ENCODE assay signal across 8 cellular contexts in the genomic region with DNA sequence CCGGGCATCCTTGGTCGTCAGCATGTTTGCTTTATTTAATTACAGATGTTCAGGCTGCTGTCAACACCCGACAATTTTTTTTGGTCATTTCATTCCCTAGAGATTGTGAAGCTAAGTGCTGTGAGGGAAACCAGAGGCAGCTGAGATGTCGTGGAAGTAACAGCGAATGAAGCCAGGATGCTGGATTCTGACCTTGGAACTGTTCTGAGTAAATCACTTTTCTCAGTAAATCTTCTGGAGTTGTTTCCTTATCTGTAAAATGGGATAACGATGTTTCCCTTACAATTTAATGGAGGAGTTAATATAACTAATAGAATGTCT. TPM values are rescaled to one million over a fixed set of nuclear protein-coding genes. Genes with fewer than 3 reads are reported as not detected.
A peak's percentile ranks its signal among the peaks of the same experiment; 100 is the strongest.
DNase-seq lines count a peak whose midpoint lies in the region; ATAC-seq and TF ChIP-seq lines count a peak whose summit lies in the region.

No MANE protein-coding gene starts in this region.

- peak overlapping the region; percentile 74 for H3K4me3 ChIP-seq in GM12865 (ENCODE audit: low read depth, low read length)
- peak overlapping the region in 2 of 4 donors; percentile 83 to 100 for H3K4me3 ChIP-seq in adrenal gland
- H3K4me3 ChIP-seq in mesodermal cell (ENCODE audit: extremely low read depth, insufficient read depth, low read length, poor library complexity, severe bottlenecking), result peak overlapping the region; percentile 88

- no peak for TF ChIP-seq POLR2A in adrenal gland (IDR thresholded peaks at IDR 0.05)

- ATAC-seq in HG02884 (IDR thresholded peaks at IDR 0.05; ENCODE audit: unreplicated experiment) (peak; percentile 16), GM19324 (IDR thresholded peaks at IDR 0.05; ENCODE audit: low FRiP score, unreplicated experiment) (no peak)

- peak overlapping the region in 3 of 5 donors; percentile 75 to 96 (median 94) for H3K27ac ChIP-seq in adrenal gland
- no peak overlapping the region for H3K27ac ChIP-seq in mesodermal cell (ENCODE audit: low read depth, low read length, severe bottlenecking)

- no peaks in the 10 kb centered on the region for H3K9me3 ChIP-seq in adrenal gland (replicated peaks in 1 of 3)
- no peaks in the 10 kb centered on the region for H3K9me3 ChIP-seq in mesodermal cell (ENCODE audit: control insufficient read depth, low read length)

- DNase-seq in GM12865 (ENCODE audit: low read depth), result no peak
- no peak for DNase-seq in adrenal gland
- no peak for DNase-seq in NCI-H82 (lab: John Stamatoyannopoulos, UW)
- no peak for DNase-seq in activated CD4-positive, CD25-positive, alpha-beta regulatory T cell (lab: John Stamatoyannopoulos, UW)
- no peak for DNase-seq in CD1c-positive myeloid dendritic cell (ENCODE audit: extremely low spot score)

- H3K27me3 ChIP-seq in adrenal gland, result no peaks in the 10 kb centered on the region

- H3K36me3 ChIP-seq in adrenal gland (replicated peaks in 1 of 2) (no peaks in the 10 kb centered on the region), mesodermal cell (ENCODE audit: control insufficient read depth, insufficient read depth, low read length) (peaks cover 16% of the 10 kb centered on the region)

- intact Hi-C loops in adrenal gland (cut with DNase I), result no loop called here

- H3K4me1 ChIP-seq in adrenal gland (replicated peaks in 1 of 2), result peaks cover 10 to 19% of the 10 kb centered on the region in 2 donors
- peaks cover 10% of the 10 kb centered on the region for H3K4me1 ChIP-seq in mesodermal cell (ENCODE audit: control insufficient read depth, insufficient read depth, low read length, poor library complexity, severe bottlenecking)

- TF ChIP-seq CTCF in GM12865 (IDR thresholded peaks at IDR 0.05; ENCODE audit: insufficient read depth, low read depth, low read length, missing control alignments) (no peak), adrenal gland (IDR thresholded peaks at IDR 0.05) (no peak)

- WGBS in adrenal gland, 4 donors, result 1 to 9% (median 6%) methylated on average over 4 to 6 of the region's 6 CpGs
- WGBS in mesodermal cell (ENCODE audit: insufficient coverage in 2 of 2), 2 experiments, result 5 to 6% methylated on average over 3 to 5 of the region's 6 CpGs

RNA-seq across cellular contexts. Expression of a gene that starts 0.4 kb away (rescaled TPM):
- 100 to 1,000 TPM in 4 of 8 donors, 10 to 100 TPM in 4; 71.4 to 174 (median 98.5) TPM for total RNA-seq in adrenal gland
- 10 to 100 TPM; 18.0 to 99.7 (median 18.2) TPM for polyA plus RNA-seq in adrenal gland
- 113 TPM for polyA plus RNA-seq in mesodermal cell (2013, experiment 1 of 2)
- 114 TPM for polyA plus RNA-seq in mesodermal cell (2013, experiment 2 of 2)
